In genomic region chr2:100235098-100235497, GRCh38 we compare ENCODE assay signal across 10 cellular contexts.
A peak's percentile ranks its signal among the peaks of the same experiment; 100 is the strongest.
DNase-seq lines count a peak whose midpoint lies in the region; ATAC-seq and TF ChIP-seq lines count a peak whose summit lies in the region.
"Had no signal": no experiment of that assay in that cellular context is flagged by ENCODE, and none has a peak within 500 bp of the region (broad histone marks: within the 10 kb centered on the region; RNA-seq: fewer than 3 reads in every experiment).

No MANE protein-coding gene starts in this region.

- ATAC-seq in GM18505 (IDR thresholded peaks at IDR 0.05; ENCODE audit: unreplicated experiment) = peak; percentile 97
- ATAC-seq in GM21825 (IDR thresholded peaks at IDR 0.05; ENCODE audit: unreplicated experiment) = peak; percentile 98
- ATAC-seq in central memory CD8-positive, alpha-beta T cell (replicated peaks; ENCODE audit: extremely low read depth, poor library complexity, severe bottlenecking) = peak; percentile 64

- peak overlapping the region; percentile 97 for H3K27ac ChIP-seq in Karpas-422 (ENCODE audit: low read length)
- H3K27ac ChIP-seq: adrenal gland had no signal

- H3K9me3 ChIP-seq in Karpas-422 (ENCODE audit: low read length) = no peaks in the 10 kb centered on the region
- H3K9me3 ChIP-seq: adrenal gland had no signal

- peak overlapping the region; percentile 68 for H3K9ac ChIP-seq in Karpas-422 (ENCODE audit: low read length)

- H3K9me3 Mint-ChIP-seq in central memory CD8-positive, alpha-beta T cell = no peaks in the 10 kb centered on the region
- H3K9me3 Mint-ChIP-seq in Calu3 (ENCODE audit: low read depth, unreplicated experiment) = no peaks in the 10 kb centered on the region
- H3K9me3 Mint-ChIP-seq: neural crest cell had no signal

- peaks cover 71% of the 10 kb centered on the region for H3K4me1 ChIP-seq in Karpas-422 (ENCODE audit: low read length)
- H3K4me1 ChIP-seq: adrenal gland had no signal

- H3K27me3 Mint-ChIP-seq in central memory CD8-positive, alpha-beta T cell = no peaks in the 10 kb centered on the region
- peaks cover 77% of the 10 kb centered on the region for H3K27me3 Mint-ChIP-seq in Calu3 (ENCODE audit: unreplicated experiment)

- H3K4me3 ChIP-seq in Karpas-422 (ENCODE audit: low read length) = peak overlapping the region; percentile 36; the same call in 1 of the 2 replicates
- H3K4me3 ChIP-seq: adrenal gland had no signal

- CTCF ChIA-PET in Calu3 (lab: Charles Lee) = no interaction called here

- intact Hi-C loops in Calu3 (cut with micrococcal nuclease; ENCODE audit: unreplicated experiment) = no loop called here

- peaks cover 15% of the 10 kb centered on the region for H3K4me1 Mint-ChIP-seq in central memory CD8-positive, alpha-beta T cell
- H3K4me1 Mint-ChIP-seq in Calu3 (ENCODE audit: low read depth, unreplicated experiment) = no peaks in the 10 kb centered on the region

- H3K36me3 Mint-ChIP-seq in central memory CD8-positive, alpha-beta T cell (ENCODE audit: insufficient read depth) = no peaks in the 10 kb centered on the region
- H3K36me3 Mint-ChIP-seq in Calu3 (ENCODE audit: insufficient read depth, unreplicated experiment) = no peaks in the 10 kb centered on the region

- H3K27ac Mint-ChIP-seq in central memory CD8-positive, alpha-beta T cell (ENCODE audit: low read depth) = peak overlapping the region; percentile 58
- H3K27ac Mint-ChIP-seq in Calu3 (ENCODE audit: unreplicated experiment) = no peak overlapping the region

- H3K4me3 Mint-ChIP-seq in central memory CD8-positive, alpha-beta T cell = peak overlapping the region; percentile 2
- H3K4me3 Mint-ChIP-seq in Calu3 (ENCODE audit: low read depth, unreplicated experiment) = no peak overlapping the region
- H3K4me3 Mint-ChIP-seq: neural crest cell had no signal

- DNase-seq in Karpas-422 (peak; percentile 96), SW480 (ENCODE audit: low spot score) (no peak), NCI-H1694 (lab: John Stamatoyannopoulos, UW) (no peak), Calu3 (no peak), GOT3 (lab: John Stamatoyannopoulos, UW) (no peak)
- no peak for DNase-seq in central memory CD8-positive, alpha-beta T cell (ENCODE audit: low spot score in 2 of 2)

- H2AFZ ChIP-seq in Karpas-422 (ENCODE audit: low read length) = peak overlapping the region; percentile 29

- H3K27me3 ChIP-seq in Karpas-422 (ENCODE audit: low read length) = no peaks in the 10 kb centered on the region
- H3K27me3 ChIP-seq: adrenal gland had no signal

- TF ChIP-seq POLR2A in GM18505 (IDR thresholded peaks at IDR 0.05; ENCODE audit: borderline replicate concordance, extremely low read depth, insufficient read depth, insufficient read length) = no peak

- no peaks in the 10 kb centered on the region for H3K36me3 ChIP-seq in Karpas-422 (ENCODE audit: insufficient read depth, low read length)
- H3K36me3 ChIP-seq: adrenal gland had no signal

- H3K4me2 ChIP-seq in Karpas-422 (ENCODE audit: low read depth, low read length, poor library complexity, severe bottlenecking) = peak overlapping the region; percentile 71

- no peak for TF ChIP-seq CTCF in Calu3 (IDR thresholded peaks at IDR 0.05; ENCODE audit: unreplicated experiment)

- no peaks in the 10 kb centered on the region for H3K79me2 ChIP-seq in Karpas-422 (ENCODE audit: low read length)

- no peaks in the 10 kb centered on the region for H3K9me2 ChIP-seq in Karpas-422 (replicated peaks; ENCODE audit: insufficient read depth, low read length)

- no TSS peak for BruUV-seq in Calu3 (replicated peaks; lab: Mats Ljungman, UMichigan)

- no peaks in the 10 kb centered on the region for H4K20me1 ChIP-seq in Karpas-422 (ENCODE audit: insufficient read depth, low read depth, low read length)
